ENCODE assay signal across 18 cellular contexts in genomic region chr7:3912291-3912690, GRCh38.
"Had no signal": no experiment of that assay in that cellular context is flagged by ENCODE, and none has a peak within 500 bp of the region (broad histone marks: within the 10 kb centered on the region; RNA-seq: fewer than 3 reads in every experiment).

No MANE protein-coding gene starts in this region.

- ATAC-seq: left cardiac atrium; naive thymus-derived CD8-positive, alpha-beta T cell; psoas muscle; sciatic nerve; WTC11 had no signal

- H3K36me3 Mint-ChIP-seq: naive thymus-derived CD8-positive, alpha-beta T cell; type B pancreatic cell; WTC11 had no signal

- H3K27me3 Mint-ChIP-seq: activated CD4-positive, alpha-beta T cell treated with anti-CD3 and anti-CD28 coated beads, Interleukin-2, amount 10 ng/mL, durations not matched to agents 7 days and 5 days; type B pancreatic cell had no signal

- H3K4me3 Mint-ChIP-seq: activated CD4-positive, alpha-beta T cell treated with anti-CD3 and anti-CD28 coated beads, Interleukin-2, amount 10 ng/mL, durations not matched to agents 7 days and 5 days; activated naive CD4-positive, alpha-beta T cell treated with anti-CD3 and anti-CD28 coated beads for 36 hours; central memory CD8-positive, alpha-beta T cell; naive thymus-derived CD8-positive, alpha-beta T cell; type B pancreatic cell; WTC11 had no signal

- H3K27ac ChIP-seq: psoas muscle, spleen had no signal

- H3K9me3 ChIP-seq: psoas muscle, spleen had no signal

- H3K4me1 ChIP-seq: psoas muscle had no signal

- H3K27ac Mint-ChIP-seq: activated CD4-positive, alpha-beta T cell treated with anti-CD3 and anti-CD28 coated beads, Interleukin-2, amount 10 ng/mL, durations not matched to agents 7 days and 5 days; activated naive CD4-positive, alpha-beta T cell treated with anti-CD3 and anti-CD28 coated beads for 36 hours; naive thymus-derived CD8-positive, alpha-beta T cell; type B pancreatic cell; WTC11 had no signal

- H3K4me3 ChIP-seq: lung, psoas muscle, spleen had no signal

- H3K36me3 ChIP-seq: spleen had no signal

- DNase-seq: activated CD4-positive, alpha-beta T cell treated with anti-CD3 and anti-CD28 coated beads, Interleukin-2, amount 10 ng/mL, durations not matched to agents 7 days and 5 days; activated CD8-positive, alpha-beta memory T cell treated with anti-CD3 and anti-CD28 coated beads for 24 hours; activated naive CD4-positive, alpha-beta T cell treated with anti-CD3 and anti-CD28 coated beads for 36 hours; cortex of kidney; effector CD8-positive, alpha-beta T cell; hippocampal formation; left cardiac atrium; naive thymus-derived CD8-positive, alpha-beta T cell; psoas muscle; spleen; stimulated activated CD4-positive, alpha-beta T cell treated with anti-CD3 and anti-CD28 coated beads, Interleukin-1b, Interleukin-23, amount 100 ng/mL, for 48 hours; stimulated activated naive CD4-positive, alpha-beta T cell; substantia nigra had no signal

- H3K4me1 Mint-ChIP-seq: activated CD4-positive, alpha-beta T cell treated with anti-CD3 and anti-CD28 coated beads, Interleukin-2, amount 10 ng/mL, durations not matched to agents 7 days and 5 days; central memory CD8-positive, alpha-beta T cell; naive thymus-derived CD8-positive, alpha-beta T cell had no signal

- H3K9me3 Mint-ChIP-seq: activated CD4-positive, alpha-beta T cell treated with anti-CD3 and anti-CD28 coated beads, Interleukin-2, amount 10 ng/mL, durations not matched to agents 7 days and 5 days; activated naive CD4-positive, alpha-beta T cell treated with anti-CD3 and anti-CD28 coated beads for 36 hours; central memory CD8-positive, alpha-beta T cell; type B pancreatic cell had no signal
